In genomic region chr4:587671-588350, GRCh38 we compare ENCODE assay signal across 34 cellular contexts. TPM values are rescaled to one million over a fixed set of nuclear protein-coding genes. Genes with fewer than 3 reads are reported as not detected.
"Had no signal": no experiment of that assay in that cellular context is flagged by ENCODE, and none has a peak within 500 bp of the region (broad histone marks: within the 10 kb centered on the region; RNA-seq: fewer than 3 reads in every experiment).

No MANE protein-coding gene starts in this region.

- H3K27ac ChIP-seq: coronary artery, esophagus muscularis mucosa, foreskin keratinocyte, gastroesophageal sphincter, heart left ventricle, hepatocyte, left lung, parathyroid adenoma, suprapubic skin, thyroid gland, vagina had no signal

- H3K4me2 ChIP-seq: hepatocyte, smooth muscle cell had no signal

- FAIRE-seq: endothelial cell of umbilical vein, kidney had no signal

- H3K36me3 ChIP-seq: esophagus muscularis mucosa, gastroesophageal sphincter, heart left ventricle, left lung, suprapubic skin, thyroid gland, vagina had no signal

- H3K9ac ChIP-seq: parathyroid adenoma had no signal

- H2AFZ ChIP-seq: hepatocyte, parathyroid adenoma had no signal

- H3K4me3 ChIP-seq: coronary artery, esophagus muscularis mucosa, gastroesophageal sphincter, heart left ventricle, hepatocyte, left lung, smooth muscle cell, suprapubic skin, thyroid gland, vagina had no signal

- H3K27me3 ChIP-seq: hepatocyte, thyroid gland, vagina had no signal

- DNase-seq: dermis blood vessel endothelial cell; effector memory CD4-positive, alpha-beta T cell; foreskin keratinocyte; heart left ventricle; kidney; left lung; mammary epithelial cell; mesendoderm; naive thymus-derived CD8-positive, alpha-beta T cell; nephron progenitor cell; occipital lobe; stimulated activated CD4-positive, alpha-beta T cell treated with anti-CD3 and anti-CD28 coated beads, Interleukin-12 subunit alpha, Interleukin-12 subunit beta, amount 100 ng/mL, for 4 hours; stimulated activated CD4-positive, alpha-beta T cell treated with anti-CD3 and anti-CD28 coated beads, Interleukin-1b, Interleukin-23, amount 100 ng/mL, for 48 hours; stimulated activated CD4-positive, alpha-beta T cell treated with anti-CD3 and anti-CD28 coated beads, Interleukin-4, amount 100 ng/mL, for 1 hour; stimulated activated CD8-positive, alpha-beta memory T cell treated with anti-CD3 and anti-CD28 coated beads, Interleukin-4, amount 100 ng/mL, for 48 hours; stimulated activated naive CD4-positive, alpha-beta T cell; stimulated activated naive CD8-positive, alpha-beta T cell treated with anti-CD3 and anti-CD28 coated beads, Interleukin-15, amount 100 ng/mL, for 72 hours; thyroid gland; trophoblast cell had no signal

- H3K79me2 ChIP-seq: hepatocyte, parathyroid adenoma had no signal

- H3K9me3 ChIP-seq: suprapubic skin, thyroid gland, vagina had no signal

- ATAC-seq: foreskin keratinocyte; gastroesophageal sphincter; heart left ventricle; left lung; naive thymus-derived CD8-positive, alpha-beta T cell; sciatic nerve; stimulated activated naive CD8-positive, alpha-beta T cell treated with anti-CD3 and anti-CD28 coated beads, Interleukin-15, amount 100 ng/mL, for 72 hours had no signal

- H3K4me1 ChIP-seq: esophagus muscularis mucosa, foreskin keratinocyte, gastroesophageal sphincter, heart left ventricle, left lung, parathyroid adenoma, suprapubic skin, thyroid gland, vagina had no signal

RNA-seq across cellular contexts. Expression of gene TMEM271, which starts 11.7 kb away (rescaled TPM):
- total RNA-seq: dermis blood vessel endothelial cell; endothelial cell of umbilical vein; epithelial cell of proximal tubule; fibroblast of lung; foreskin keratinocyte; heart left ventricle; hepatocyte; kidney; left lung; mammary epithelial cell; myocyte; naive thymus-derived CD8-positive, alpha-beta T cell; progenitor cell of endocrine pancreas; sciatic nerve; smooth muscle cell; thyroid gland; ureter had no signal
- polyA plus RNA-seq: endothelial cell of umbilical vein; fibroblast of lung; foreskin keratinocyte; heart left ventricle; hepatocyte; mammary epithelial cell; naive thymus-derived CD8-positive, alpha-beta T cell; smooth muscle cell had no signal

RNA-seq across cellular contexts. Expression of gene PDE6B, which starts 37.6 kb away (rescaled TPM):
- polyA plus RNA-seq: fibroblast of lung, mammary epithelial cell had no signal
